Comparison of ENCODE assay signal across 10 cellular contexts in the genomic region with DNA sequence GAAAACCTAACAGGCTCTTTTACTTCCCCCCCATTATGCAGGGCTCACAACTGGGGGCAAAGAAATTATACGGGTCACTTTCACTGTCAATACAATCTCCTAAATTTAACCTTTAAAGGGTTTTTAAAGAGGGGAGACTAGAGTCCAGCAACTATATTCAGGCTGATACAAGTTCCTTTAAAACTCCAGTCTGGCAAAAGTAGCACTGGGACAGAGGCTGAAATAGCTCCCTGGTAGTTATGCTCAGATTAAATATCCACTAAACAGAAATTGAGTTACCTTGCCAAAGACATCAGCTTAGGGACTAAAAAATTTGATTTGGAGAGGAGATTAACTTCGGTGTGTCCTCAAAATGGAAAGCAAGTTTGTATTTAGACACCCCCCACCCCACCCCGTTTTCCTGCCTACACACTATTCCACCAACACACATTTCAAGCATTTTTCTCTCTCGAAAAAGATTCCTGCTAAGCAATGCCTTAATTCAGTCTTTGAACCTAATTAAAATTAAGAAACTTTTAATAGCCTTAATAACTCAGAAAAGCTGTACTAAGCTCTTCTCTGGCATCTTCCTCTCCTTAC.
A peak's percentile ranks its signal among the peaks of the same experiment; 100 is the strongest.
DNase-seq lines count a peak whose midpoint lies in the region; ATAC-seq and TF ChIP-seq lines count a peak whose summit lies in the region.
"Had no signal": no experiment of that assay in that cellular context is flagged by ENCODE, and none has a peak within 500 bp of the region (broad histone marks: within the 10 kb centered on the region; RNA-seq: fewer than 3 reads in every experiment).

No MANE protein-coding gene starts in this region.

- H3K9me3 ChIP-seq in endodermal cell (ENCODE audit: control insufficient read depth, low read length) (no peaks in the 10 kb centered on the region), mucosa of stomach (ENCODE audit: control insufficient read depth, low read length) (no peaks in the 10 kb centered on the region)
- no peaks in the 10 kb centered on the region for H3K9me3 ChIP-seq in CD8-positive, alpha-beta T cell (ENCODE audit: low read length)

- peak overlapping the region; percentile 98 for H3K4me3 ChIP-seq in endodermal cell (ENCODE audit: low read length)
- peak overlapping the region; percentile 62 for H3K4me3 ChIP-seq in mucosa of stomach (ENCODE audit: low read length)
- H3K4me3 ChIP-seq in CD8-positive, alpha-beta T cell (ENCODE audit: low read depth, low read length), result no peak overlapping the region

- TF ChIP-seq CTCF in endodermal cell (conservative IDR thresholded peaks at IDR 0.05) (no peak), type B pancreatic cell (conservative IDR thresholded peaks at IDR 0.05) (no peak)
- TF ChIP-seq CTCF in CD8-positive, alpha-beta T cell (IDR thresholded peaks at IDR 0.05), result no peak

- peak overlapping the region; percentile 92 for H3K4me3 Mint-ChIP-seq in endodermal cell
- H3K4me3 Mint-ChIP-seq in type B pancreatic cell, result peak overlapping the region; percentile 90
- no peak overlapping the region for H3K4me3 Mint-ChIP-seq in CD8-positive, alpha-beta T cell

- H3K4me1 ChIP-seq in endodermal cell (ENCODE audit: control insufficient read depth, insufficient read depth, low read length) (peaks cover 8% of the 10 kb centered on the region), mucosa of stomach (ENCODE audit: control insufficient read depth, insufficient read depth, low read length) (peaks cover 12% of the 10 kb centered on the region)
- H3K4me1 ChIP-seq in CD8-positive, alpha-beta T cell (ENCODE audit: insufficient read depth, low read length), result no peaks in the 10 kb centered on the region

- CTCF ChIA-PET in CD8-positive, alpha-beta T cell (lab: Charles Lee), result no interaction called here

- H3K27ac Mint-ChIP-seq in endodermal cell (no peak overlapping the region), type B pancreatic cell (peak overlapping the region; percentile 75)
- H3K27ac Mint-ChIP-seq in CD8-positive, alpha-beta T cell, result no peak overlapping the region

- DNase-seq in NCI-H82 (lab: John Stamatoyannopoulos, UW) (peak; percentile 8), NCI-H82 treated with DMSO at 0.1 percent for 48 hours (lab: John Stamatoyannopoulos, UW; ENCODE audit: unreplicated experiment) (no peak), endodermal cell (no peak), type B pancreatic cell (ENCODE audit: extremely low spot score, unreplicated experiment) (no peak), left colon (no peak)
- DNase-seq in CD8-positive, alpha-beta T cell, result no peak
- DNase-seq: activated CD4-positive, alpha-beta T cell treated with anti-CD3 and anti-CD28 coated beads, Interleukin-2, amount 50 U/mL, for 48 hours; NCI-H524 treated with DMSO at 0.1 percent for 48 hours had no signal

- no peak overlapping the region for H3K27ac ChIP-seq in endodermal cell (ENCODE audit: low read depth, low read length)
- no peak overlapping the region for H3K27ac ChIP-seq in CD8-positive, alpha-beta T cell (ENCODE audit: low read depth, low read length)

- no peaks in the 10 kb centered on the region for H3K27me3 Mint-ChIP-seq in endodermal cell (ENCODE audit: insufficient read depth)
- H3K27me3 Mint-ChIP-seq in type B pancreatic cell, result no peaks in the 10 kb centered on the region
- H3K27me3 Mint-ChIP-seq in CD8-positive, alpha-beta T cell (ENCODE audit: low read depth), result peaks cover 37% of the 10 kb centered on the region

- intact Hi-C loops in left colon (cut with DNase I, micrococcal nuclease), result loop anchor here in 1 of 2 donors (2.0 kb wide), 1 partner anchor 94 kb away; no protein-coding TSS in a partner anchor
- intact Hi-C loops in CD8-positive, alpha-beta T cell (cut with DNase I, micrococcal nuclease), result no loop called here

- H3K4me1 Mint-ChIP-seq in endodermal cell, result peaks cover 25% of the 10 kb centered on the region
- H3K4me1 Mint-ChIP-seq in type B pancreatic cell (ENCODE audit: unreplicated experiment), result peaks cover 17% of the 10 kb centered on the region
- H3K4me1 Mint-ChIP-seq in CD8-positive, alpha-beta T cell (ENCODE audit: low read depth), result peaks cover 3% of the 10 kb centered on the region

- no peaks in the 10 kb centered on the region for H3K36me3 Mint-ChIP-seq in endodermal cell (ENCODE audit: low read depth)
- peaks cover 25% of the 10 kb centered on the region for H3K36me3 Mint-ChIP-seq in type B pancreatic cell
- H3K36me3 Mint-ChIP-seq in CD8-positive, alpha-beta T cell, result peaks cover 2% of the 10 kb centered on the region

- H3K9me3 Mint-ChIP-seq in endodermal cell, result no peaks in the 10 kb centered on the region
- peaks cover 6% of the 10 kb centered on the region for H3K9me3 Mint-ChIP-seq in type B pancreatic cell
- H3K9me3 Mint-ChIP-seq in CD8-positive, alpha-beta T cell, result peaks cover 7% of the 10 kb centered on the region

- H3K36me3 ChIP-seq in endodermal cell (ENCODE audit: control insufficient read depth, insufficient read depth, low read length) (no peaks in the 10 kb centered on the region), mucosa of stomach (ENCODE audit: control insufficient read depth, insufficient read depth, low read length) (no peaks in the 10 kb centered on the region)
- no peaks in the 10 kb centered on the region for H3K36me3 ChIP-seq in CD8-positive, alpha-beta T cell (ENCODE audit: insufficient read depth, low read length)

- ATAC-seq in left colon (no peak), HG03565 (IDR thresholded peaks at IDR 0.05; ENCODE audit: unreplicated experiment) (no peak)
- no peak for ATAC-seq in CD8-positive, alpha-beta T cell

- no peaks in the 10 kb centered on the region for H3K27me3 ChIP-seq in endodermal cell (ENCODE audit: control insufficient read depth, insufficient read depth, low read length, poor library complexity, severe bottlenecking)
- no peaks in the 10 kb centered on the region for H3K27me3 ChIP-seq in mucosa of stomach (ENCODE audit: control insufficient read depth, insufficient read depth, low read length)
- no peaks in the 10 kb centered on the region for H3K27me3 ChIP-seq in CD8-positive, alpha-beta T cell (ENCODE audit: insufficient read depth, low read length)

- peak overlapping the region; percentile 67 for H3K9ac ChIP-seq in endodermal cell (ENCODE audit: extremely low read depth, low read length, poor library complexity, severe bottlenecking)
- peak overlapping the region; percentile 81 for H3K9ac ChIP-seq in mucosa of stomach (ENCODE audit: low read length)

- 42 to 80% methylated on average over 1 to 4 of the region's 4 CpGs for WGBS in endodermal cell (ENCODE audit: insufficient coverage in 1 of 2, insufficient read length in 1 of 2), 2 experiments

- POLR2A ChIA-PET in CD8-positive, alpha-beta T cell (lab: Charles Lee), result no interaction called here
